Comparison of ENCODE assay signal across 8 cellular contexts in genomic region chr9:93098236-93098946, GRCh38.
DNase-seq lines count a peak whose midpoint lies in the region; ATAC-seq and TF ChIP-seq lines count a peak whose summit lies in the region.

No MANE protein-coding gene starts in this region.

- peak overlapping the region; percentile 35 for H3K4me3 ChIP-seq in brain microvascular endothelial cell (ENCODE audit: low read depth, low read length)

- no peaks in the 10 kb centered on the region for H3K36me3 ChIP-seq in brain microvascular endothelial cell (replicated peaks)

- in situ Hi-C loops in brain microvascular endothelial cell (cut with HindIII; ENCODE audit: low pct_ligation_motif_present, low sequenced_read_pairs) = no loop called here

- no peak for ATAC-seq in HG02938 (IDR thresholded peaks at IDR 0.05; ENCODE audit: unreplicated experiment)
- ATAC-seq in HG02870 (IDR thresholded peaks at IDR 0.05; ENCODE audit: unreplicated experiment) = no peak

- DNase-seq in NCI-H2029 (lab: John Stamatoyannopoulos, UW) (peak; percentile 41), NCI-H2029 treated with DMSO at 0.1 percent for 48 hours (lab: John Stamatoyannopoulos, UW) (no peak), UCSD-AML1 (lab: John Stamatoyannopoulos, UW; ENCODE audit: unreplicated experiment) (peak; percentile 91), brain microvascular endothelial cell (peak; percentile 94), islet precursor cell (peak; percentile 93)
- DNase-seq in stimulated activated CD4-positive, alpha-beta T cell treated with anti-CD3 and anti-CD28 coated beads, Interleukin-12 subunit alpha, Interleukin-12 subunit beta, amount 100 ng/mL, for 4 hours = peak; percentile 58

- no peak for TF ChIP-seq CTCF in brain microvascular endothelial cell (IDR thresholded peaks at IDR 0.05; ENCODE audit: low read depth, low read length, missing control alignments)

- peak overlapping the region; percentile 32 for H3K27ac ChIP-seq in brain microvascular endothelial cell

- no peaks in the 10 kb centered on the region for H3K27me3 ChIP-seq in brain microvascular endothelial cell (replicated peaks)
